Comparison of ENCODE assay signal across 17 cellular contexts in the genomic region with DNA sequence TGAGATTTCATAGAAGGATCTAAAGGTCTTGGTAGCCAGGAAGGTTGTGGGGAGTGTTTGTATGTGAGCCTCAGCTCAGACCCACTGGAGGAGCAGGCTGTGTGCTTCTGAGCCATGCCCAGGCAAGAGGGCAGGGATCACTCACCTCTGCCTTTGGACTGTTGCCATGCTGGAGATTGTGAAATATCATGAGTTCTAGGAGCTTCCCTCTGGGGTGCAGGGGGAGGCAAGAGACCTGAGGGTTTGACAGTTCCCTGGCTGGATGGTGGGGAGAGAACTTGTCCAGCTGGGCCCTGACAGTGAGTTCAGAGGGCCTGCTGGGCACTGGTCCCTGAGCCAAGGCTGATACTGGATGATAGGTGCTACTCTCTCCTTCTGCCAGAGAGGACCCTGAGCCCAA. TPM values are rescaled to one million over a fixed set of nuclear protein-coding genes. Genes with fewer than 3 reads are reported as not detected.
DNase-seq lines count a peak whose midpoint lies in the region; ATAC-seq, FAIRE-seq and TF ChIP-seq lines count a peak whose summit lies in the region.
"Had no signal": no experiment of that assay in that cellular context is flagged by ENCODE, and none has a peak within 500 bp of the region (broad histone marks: within the 10 kb centered on the region; RNA-seq: fewer than 3 reads in every experiment).

No MANE protein-coding gene starts in this region.

- H3K27ac Mint-ChIP-seq in MCF 10A (ENCODE audit: low read depth, unreplicated experiment), result no peak overlapping the region

- no peak overlapping the region for H3K4me3 ChIP-seq in mammary epithelial cell (replicated peaks in 1 of 3; ENCODE audit: insufficient read depth in 1 of 3, low read depth in 2 of 3, low read length in 3 of 3)
- H3K4me3 ChIP-seq in hepatocyte, result no peak overlapping the region
- H3K4me3 ChIP-seq in upper lobe of right lung, result no peak overlapping the region
- H3K4me3 ChIP-seq in H7 (ENCODE audit: insufficient read depth, low read depth, low read length), result no peak overlapping the region

- peak; percentile 69 for ATAC-seq in upper lobe of right lung

- H3K4me2 ChIP-seq in mammary epithelial cell (ENCODE audit: insufficient read depth, low read depth, low read length) (no peak overlapping the region), hepatocyte (no peak overlapping the region)

- no peaks in the 10 kb centered on the region for H3K9me3 ChIP-seq in mammary epithelial cell (replicated peaks; ENCODE audit: insufficient read depth, low read length)
- no peaks in the 10 kb centered on the region for H3K9me3 ChIP-seq in hepatocyte (ENCODE audit: low read depth)
- H3K9me3 ChIP-seq in upper lobe of right lung, result no peaks in the 10 kb centered on the region

- CTCF ChIA-PET in MCF 10A (lab: Yijun Ruan, JAX), result interaction anchor here (1.4 kb wide), 1 partner anchor 34 kb away, joined by 3 read pairs; no protein-coding TSS in a partner anchor
- CTCF ChIA-PET in mammary epithelial cell (lab: Charles Lee; ENCODE audit: low non-redundant PET), result no interaction called here

- in situ Hi-C loops in mammary epithelial cell (cut with MboI; ENCODE audit: low sequenced_read_pairs in 2 of 2), result no loop called here

- intact Hi-C loops in MCF 10A (cut with micrococcal nuclease) (no loop called here), mammary epithelial cell (cut with micrococcal nuclease) (no loop called here), upper lobe of right lung (cut with DNase I) (no loop called here)

- POLR2A ChIA-PET in MCF 10A (lab: Yijun Ruan, JAX), result interaction anchor here (0.6 kb wide), 1 partner anchor 11 kb away, joined by 5 read pairs; no protein-coding TSS in a partner anchor

- H3K9me2 ChIP-seq in hepatocyte (replicated peaks; ENCODE audit: insufficient read depth), result no peaks in the 10 kb centered on the region

- H3K9me3 Mint-ChIP-seq in MCF 10A (ENCODE audit: unreplicated experiment), result no peaks in the 10 kb centered on the region

- dilution Hi-C loops in mammary epithelial cell (cut with HindIII; ENCODE audit: low sequenced_read_pairs), result loop anchor here (5.0 kb wide), 1 partner anchor 41 kb away; no protein-coding TSS in a partner anchor

- FAIRE-seq in HTR-8/SVneo (lab: Jason Lieb, UNC), result no peak
- FAIRE-seq: GM12891, GM18507 had no signal

- peaks cover 27% of the 10 kb centered on the region for H3K27me3 Mint-ChIP-seq in MCF 10A (ENCODE audit: insufficient read depth, unreplicated experiment)

- no peaks in the 10 kb centered on the region for H3K4me1 ChIP-seq in mammary epithelial cell (ENCODE audit: insufficient read depth, low read length)
- no peaks in the 10 kb centered on the region for H3K4me1 ChIP-seq in hepatocyte (ENCODE audit: insufficient read depth)
- H3K4me1 ChIP-seq in upper lobe of right lung, result no peaks in the 10 kb centered on the region

- DNase-seq in MCF 10A (ENCODE audit: unreplicated experiment) (peak; percentile 76), mammary epithelial cell (no peak), hepatocyte (ENCODE audit: low spot score) (peak; percentile 19), mucosa of gallbladder (ENCODE audit: low spot score) (peak; percentile 26), upper lobe of right lung (no peak), H7 (no peak), AG20443 (ENCODE audit: low spot score) (no peak), HTR-8/SVneo (ENCODE audit: insufficient read length, low spot score) (no peak)
- DNase-seq: GF-D8, KG1, NCI-H1092 treated with DMSO at 0.1 percent for 48 hours, NCI-H2227 treated with DMSO at 0.1 percent for 48 hours, NCI-H524 treated with DMSO at 0.1 percent for 48 hours had no signal

- H3K27ac ChIP-seq in mammary epithelial cell (ENCODE audit: insufficient read depth, low read depth, low read length), result no peak overlapping the region
- H3K27ac ChIP-seq in hepatocyte, result no peak overlapping the region
- H3K27ac ChIP-seq in upper lobe of right lung, result no peak overlapping the region

- H3K79me2 ChIP-seq in mammary epithelial cell (ENCODE audit: insufficient read depth, low read length) (no peaks in the 10 kb centered on the region), hepatocyte (no peaks in the 10 kb centered on the region)

- TF ChIP-seq CTCF in MCF 10A (IDR thresholded peaks at IDR 0.05; ENCODE audit: unreplicated experiment), result no peak
- no peak for TF ChIP-seq CTCF in mammary epithelial cell (conservative IDR thresholded peaks at IDR 0.05 in 1 of 2, IDR thresholded peaks at IDR 0.05 in 1 of 2; ENCODE audit: extremely low read depth in 1 of 2, insufficient read depth in 1 of 2, low read depth in 1 of 2, low read length in 2 of 2)
- no peak for TF ChIP-seq CTCF in hepatocyte (IDR thresholded peaks at IDR 0.05; ENCODE audit: poor library complexity)
- TF ChIP-seq CTCF in upper lobe of right lung (IDR thresholded peaks at IDR 0.05), result no peak

- H3K4me1 Mint-ChIP-seq in MCF 10A (ENCODE audit: insufficient read depth, unreplicated experiment), result peaks cover 9% of the 10 kb centered on the region

- H3K36me3 Mint-ChIP-seq in MCF 10A (ENCODE audit: insufficient read depth, unreplicated experiment), result no peaks in the 10 kb centered on the region

- no peaks in the 10 kb centered on the region for H3K36me3 ChIP-seq in mammary epithelial cell (ENCODE audit: insufficient read depth, low read length)
- no peaks in the 10 kb centered on the region for H3K36me3 ChIP-seq in hepatocyte (replicated peaks; ENCODE audit: insufficient read depth, low read depth)
- no peaks in the 10 kb centered on the region for H3K36me3 ChIP-seq in upper lobe of right lung
- H3K36me3 ChIP-seq in H7 (replicated peaks; ENCODE audit: control insufficient read depth, insufficient read depth, low read length), result no peaks in the 10 kb centered on the region

- no peak overlapping the region for H3K9ac ChIP-seq in mammary epithelial cell (ENCODE audit: insufficient read depth, low read length)

- peaks cover 2% of the 10 kb centered on the region for H4K20me1 ChIP-seq in mammary epithelial cell (ENCODE audit: insufficient read depth, low read length)
- no peaks in the 10 kb centered on the region for H4K20me1 ChIP-seq in hepatocyte (ENCODE audit: insufficient read depth, poor library complexity, severe bottlenecking)

- H3K27me3 ChIP-seq in mammary epithelial cell (ENCODE audit: insufficient read depth, low read length) (peaks cover 39% of the 10 kb centered on the region), hepatocyte (peaks cover 57% of the 10 kb centered on the region), upper lobe of right lung (peaks cover 26% of the 10 kb centered on the region), H7 (ENCODE audit: control insufficient read depth, insufficient read depth, low read length) (peaks cover 24% of the 10 kb centered on the region)

- H2AFZ ChIP-seq in mammary epithelial cell (ENCODE audit: low read depth, low read length), result no peak overlapping the region
- no peak overlapping the region for H2AFZ ChIP-seq in hepatocyte

- no peak overlapping the region for H3K4me3 Mint-ChIP-seq in MCF 10A (ENCODE audit: unreplicated experiment)

- BruUV-seq in MCF 10A (replicated peaks; lab: Mats Ljungman, UMichigan), result no TSS peak
- no TSS peak for BruUV-seq in mammary epithelial cell (replicated peaks; lab: Mats Ljungman, UMichigan)

RNA-seq across cellular contexts. Expression of gene SLC6A1, which starts 6.0 kb away (rescaled TPM):
- not detected in 2 replicates for total RNA-seq in MCF 10A (2022)
- total RNA-seq in mammary epithelial cell, result under 1 TPM in 1 of 2 donors, not detected in 1; under 0.01 TPM
- polyA plus RNA-seq in mammary epithelial cell, result not detected
- not detected for polyA minus RNA-seq in mammary epithelial cell
- total RNA-seq in hepatocyte, result 3.9 and 5.7 TPM in 2 replicates
- polyA plus RNA-seq in hepatocyte, result 1.7 and 3.6 TPM in 2 replicates
- 7.4 TPM for total RNA-seq in mucosa of gallbladder
- 0.84 TPM for total RNA-seq in upper lobe of right lung
- 0.62 and 1.7 TPM in 2 replicates for total RNA-seq in H7 (2014; rRNA removed; shearing (Covaris generic))
- total RNA-seq: A172, M059J had no signal

Comparison
In these comparisons a context has a peak if more than half of its experiments do, and no peak if none do; other contexts are left out.
1. DNase-seq: peak in MCF 10A (single experiment), hepatocyte (single experiment) and mucosa of gallbladder (single experiment); none in mammary epithelial cell (single experiment), upper lobe of right lung (single experiment), H7 (single experiment), AG20443 (single experiment) and HTR-8/SVneo (single experiment).